ENCODE assay signal across 6 cellular contexts in the genomic region with DNA sequence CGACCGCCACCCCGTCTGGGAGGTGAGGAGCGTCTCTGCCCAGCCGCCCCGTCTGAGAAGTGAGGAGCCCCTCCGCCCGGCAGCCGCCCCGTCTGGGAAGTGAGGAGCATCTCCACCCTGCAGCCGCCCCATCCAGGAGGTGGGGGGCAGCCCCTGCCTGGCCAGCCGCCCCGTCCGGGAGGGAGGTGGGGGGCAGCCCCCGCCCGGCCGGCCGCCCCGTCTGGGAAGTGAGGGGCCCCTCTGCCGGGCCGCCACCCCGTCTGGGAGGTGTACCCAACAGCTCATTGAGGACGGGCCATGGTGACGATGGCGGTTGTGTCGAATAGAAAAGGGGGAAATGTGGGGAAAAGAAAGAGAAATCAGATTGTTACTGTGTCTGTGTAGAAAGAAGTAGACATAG. TPM values are rescaled to one million over a fixed set of nuclear protein-coding genes. Genes with fewer than 3 reads are reported as not detected.
"Had no signal": no experiment of that assay in that cellular context is flagged by ENCODE, and none has a peak within 500 bp of the region (broad histone marks: within the 10 kb centered on the region; RNA-seq: fewer than 3 reads in every experiment).

No MANE protein-coding gene starts in this region.

RNA-seq across cellular contexts. Expression of a gene that starts 23.8 kb away (rescaled TPM):
- total RNA-seq: HepG2, HT-29, HT1080, IMR-90, K562 had no signal
- polyA plus RNA-seq: HepG2, IMR-90, K562 had no signal

RNA-seq across cellular contexts. Expression of a gene that starts 34.2 kb away (rescaled TPM):
- total RNA-seq: HepG2, HT-29, HT1080, IMR-90, K562 had no signal
- polyA plus RNA-seq: HepG2, IgD-negative memory B cell, IMR-90, K562 had no signal
